Comparison of ENCODE assay signal across 9 cellular contexts in genomic region chr2:140986456-140986855, GRCh38.
"Had no signal": no experiment of that assay in that cellular context is flagged by ENCODE, and none has a peak within 500 bp of the region (broad histone marks: within the 10 kb centered on the region; RNA-seq: fewer than 3 reads in every experiment).

No MANE protein-coding gene starts in this region.

- H3K4me3 ChIP-seq: HAP-1 had no signal

- H3K27ac ChIP-seq: HL-60 had no signal

- H3K36me3 Mint-ChIP-seq: IgD-negative memory B cell had no signal

- H3K4me1 Mint-ChIP-seq: IgD-negative memory B cell had no signal

- FAIRE-seq: H54, HepG2 had no signal

- H3K9me3 ChIP-seq: HAP-1 had no signal

- H3K27ac Mint-ChIP-seq: HFFc6, IgD-negative memory B cell had no signal

- H3K36me3 ChIP-seq: HAP-1 had no signal

- DNase-seq: GOT3, HFFc6, KBM-7 had no signal

- H3K9me3 Mint-ChIP-seq: HFFc6 had no signal

- ATAC-seq: HCT116, HepG2 had no signal

- H3K4me1 ChIP-seq: HAP-1 had no signal

- H3K27me3 Mint-ChIP-seq: IgD-negative memory B cell had no signal

- H3K4me3 Mint-ChIP-seq: HFFc6, IgD-negative memory B cell had no signal
